Comparison of ENCODE assay signal across 33 cellular contexts in genomic region chr3:129961142-129961541, GRCh38. TPM values are rescaled to one million over a fixed set of nuclear protein-coding genes. Genes with fewer than 3 reads are reported as not detected.
DNase-seq lines count a peak whose midpoint lies in the region; ATAC-seq and TF ChIP-seq lines count a peak whose summit lies in the region.
"Had no signal": no experiment of that assay in that cellular context is flagged by ENCODE, and none has a peak within 500 bp of the region (broad histone marks: within the 10 kb centered on the region; RNA-seq: fewer than 3 reads in every experiment).

No MANE protein-coding gene starts in this region.

- no peaks in the 10 kb centered on the region for H3K4me1 ChIP-seq in GM23338 (ENCODE audit: insufficient read depth)
- H3K4me1 ChIP-seq in colonic mucosa, result no peaks in the 10 kb centered on the region
- H3K4me1 ChIP-seq in psoas muscle, result no peaks in the 10 kb centered on the region
- no peaks in the 10 kb centered on the region for H3K4me1 ChIP-seq in thyroid gland
- H3K4me1 ChIP-seq: A549, BE2C had no signal

- H3K4me3 Mint-ChIP-seq in GM23338, result no peak overlapping the region
- H3K4me3 Mint-ChIP-seq: activated naive CD4-positive, alpha-beta T cell treated with anti-CD3 and anti-CD28 coated beads, Interleukin-2, amount 50 U/mL, for 24 hours; CD8-positive, alpha-beta T cell; immature natural killer cell; nephron; stimulated activated naive B cell treated with anti-CD40 and anti-IgM and Interleukin-4, amounts not matched to agents 10 μg/mL and 1 μg/mL and 100 μg/mL, for 72 hours had no signal

- no peak for TF ChIP-seq POLR2A in thyroid gland (IDR thresholded peaks at IDR 0.05)

- no peak overlapping the region for H2AFZ ChIP-seq in GM23338

- H3K9me2 ChIP-seq in GM23338 (ENCODE audit: insufficient read depth), result no peaks in the 10 kb centered on the region

- no peak overlapping the region for H3K4me3 ChIP-seq in AG10803 (ENCODE audit: low read length)
- no peak overlapping the region for H3K4me3 ChIP-seq in GM23338
- no peak overlapping the region for H3K4me3 ChIP-seq in colonic mucosa
- no peak overlapping the region for H3K4me3 ChIP-seq in psoas muscle
- no peak overlapping the region for H3K4me3 ChIP-seq in thyroid gland (replicated peaks in 1 of 3)
- H3K4me3 ChIP-seq: A549, ovary, skin epidermis had no signal

- H3K4me2 ChIP-seq in GM23338, result no peak overlapping the region
- H3K4me2 ChIP-seq: A549 had no signal

- H3K27me3 ChIP-seq in GM23338 (ENCODE audit: insufficient read depth) (peaks cover 11% of the 10 kb centered on the region; the same call in 1 of the 2 replicates), colonic mucosa (no peaks in the 10 kb centered on the region), psoas muscle (ENCODE audit: insufficient read depth in 3 of 3, low read length in 2 of 3) (peaks cover 0 to 3% (median 0%) of the 10 kb centered on the region in 3 donors), thyroid gland (no peaks in the 10 kb centered on the region)
- H3K27me3 ChIP-seq: BE2C, ovary had no signal

- H3F3A ChIP-seq in GM23338 (replicated peaks; ENCODE audit: low read depth), result no peaks in the 10 kb centered on the region

- H3K27ac ChIP-seq in GM23338 (ENCODE audit: low read depth) (no peak overlapping the region), colonic mucosa (no peak overlapping the region), psoas muscle (no peak overlapping the region), thyroid gland (no peak overlapping the region)
- H3K27ac ChIP-seq: A549, brain microvascular endothelial cell, ovary, skin epidermis had no signal

- no peaks in the 10 kb centered on the region; the same call in 1 of the 2 replicates for H4K20me1 ChIP-seq in GM23338 (replicated peaks; ENCODE audit: insufficient read depth)

- H3K36me3 ChIP-seq in GM23338 (ENCODE audit: insufficient read depth) (no peaks in the 10 kb centered on the region), colonic mucosa (no peaks in the 10 kb centered on the region), psoas muscle (ENCODE audit: insufficient read depth in 1 of 2, low read depth in 1 of 2) (no peaks in the 10 kb centered on the region), thyroid gland (no peaks in the 10 kb centered on the region)
- H3K36me3 ChIP-seq: BE2C, brain microvascular endothelial cell, ovary had no signal

- peak; percentile 23 for DNase-seq in AG10803 (ENCODE audit: low read depth)
- peak; percentile 7 for DNase-seq in GM23338 (ENCODE audit: low spot score)
- peak; percentile 53 for DNase-seq in NOMO-1 treated with dmso at 0.1 percent for 144 hours (lab: John Stamatoyannopoulos, UW; ENCODE audit: unreplicated experiment)
- peak; percentile 57 for DNase-seq in left kidney (ENCODE audit: low read depth, low spot score)
- no peak for DNase-seq in colonic mucosa
- no peak for DNase-seq in psoas muscle
- DNase-seq in thyroid gland, result no peak
- no peak for DNase-seq in stimulated activated CD4-positive, alpha-beta T cell treated with anti-CD3 and anti-CD28 coated beads, Interleukin-1b, Interleukin-23, amount 100 ng/mL, for 48 hours
- DNase-seq: activated CD4-positive, alpha-beta T cell treated with anti-CD3 and anti-CD28 coated beads for 48 hours; amygdala; BE2C; brain microvascular endothelial cell; CD8-positive, alpha-beta T cell; immature natural killer cell; left cardiac atrium; mammary epithelial cell; NCI-H1105 treated with DMSO at 0.1 percent for 48 hours; NCI-H187 treated with DMSO at 0.1 percent for 48 hours; NCI-H526; ovary; retina; SIG-M5; stimulated activated naive B cell treated with anti-CD40 and anti-IgM and Interleukin-4, amounts not matched to agents 10 μg/mL and 1 μg/mL and 100 μg/mL, for 72 hours; T1000 had no signal

- peaks cover 13% of the 10 kb centered on the region for H3K27me3 Mint-ChIP-seq in GM23338 (ENCODE audit: insufficient read depth, low read depth, poor library complexity)
- H3K27me3 Mint-ChIP-seq: activated naive CD4-positive, alpha-beta T cell treated with anti-CD3 and anti-CD28 coated beads, Interleukin-2, amount 50 U/mL, for 24 hours had no signal

- H3K9me3 Mint-ChIP-seq in GM23338, result no peaks in the 10 kb centered on the region; the same call in 2 of the 3 replicates
- H3K9me3 Mint-ChIP-seq: activated naive CD4-positive, alpha-beta T cell treated with anti-CD3 and anti-CD28 coated beads, Interleukin-2, amount 50 U/mL, for 24 hours; activated T-helper 2 cell treated with anti-CD3 and anti-CD28 coated beads, Interferon-gamma antibody, Interleukin-2, Interleukin-4, amounts not matched to agents 10 μg/mL and 5 μg/mL and 100 μg/mL, durations not matched to agents 14 hours and 24 hours and 36 hours; CD8-positive, alpha-beta T cell; immature natural killer cell; nephron; stimulated activated naive B cell treated with anti-CD40 and anti-IgM and Interleukin-4, amounts not matched to agents 10 μg/mL and 1 μg/mL and 100 μg/mL, for 72 hours had no signal

- ATAC-seq in GM23338 (no peak), psoas muscle (no peak)
- ATAC-seq: CD8-positive, alpha-beta T cell; HepG2; left cardiac atrium; stimulated activated naive B cell treated with anti-CD40 and anti-IgM and Interleukin-4, amounts not matched to agents 10 μg/mL and 1 μg/mL and 100 μg/mL, for 72 hours had no signal

- WGBS in psoas muscle, 3 donors, result 35 to 51% (median 37%) methylated on average over 5 of the region's 5 CpGs
- WGBS in thyroid gland, 2 donors, result 48 to 61% methylated on average over 4 to 5 of the region's 5 CpGs

- H3K9me3 ChIP-seq in colonic mucosa (no peaks in the 10 kb centered on the region), psoas muscle (no peaks in the 10 kb centered on the region), thyroid gland (no peaks in the 10 kb centered on the region)
- H3K9me3 ChIP-seq: A549, BE2C, ovary had no signal

- intact Hi-C loops in colonic mucosa (cut with DNase I) (no loop called here), psoas muscle (cut with DNase I) (no loop called here), thyroid gland (cut with DNase I) (no loop called here)

- H3K9ac ChIP-seq in colonic mucosa (ENCODE audit: low read depth in 2 of 2, low read length in 2 of 2), result no peak overlapping the region

- H3K4me1 Mint-ChIP-seq in GM23338, result peaks cover 2% of the 10 kb centered on the region; the same call in 2 of the 3 replicates
- H3K4me1 Mint-ChIP-seq: activated naive CD4-positive, alpha-beta T cell treated with anti-CD3 and anti-CD28 coated beads, Interleukin-2, amount 50 U/mL, for 24 hours; immature natural killer cell; nephron; stimulated activated naive B cell treated with anti-CD40 and anti-IgM and Interleukin-4, amounts not matched to agents 10 μg/mL and 1 μg/mL and 100 μg/mL, for 72 hours had no signal

- no peaks in the 10 kb centered on the region for H3K36me3 Mint-ChIP-seq in GM23338 (ENCODE audit: low read depth)
- H3K36me3 Mint-ChIP-seq: activated naive CD4-positive, alpha-beta T cell treated with anti-CD3 and anti-CD28 coated beads, Interleukin-2, amount 50 U/mL, for 24 hours; CD8-positive, alpha-beta T cell; immature natural killer cell; stimulated activated naive B cell treated with anti-CD40 and anti-IgM and Interleukin-4, amounts not matched to agents 10 μg/mL and 1 μg/mL and 100 μg/mL, for 72 hours had no signal

- H3K27ac Mint-ChIP-seq in GM23338, result no peak overlapping the region
- H3K27ac Mint-ChIP-seq: activated naive CD4-positive, alpha-beta T cell treated with anti-CD3 and anti-CD28 coated beads, Interleukin-2, amount 50 U/mL, for 24 hours; activated T-helper 2 cell treated with anti-CD3 and anti-CD28 coated beads, Interferon-gamma antibody, Interleukin-2, Interleukin-4, amounts not matched to agents 10 μg/mL and 5 μg/mL and 100 μg/mL, durations not matched to agents 14 hours and 24 hours and 36 hours; CD8-positive, alpha-beta T cell; immature natural killer cell; nephron; stimulated activated naive B cell treated with anti-CD40 and anti-IgM and Interleukin-4, amounts not matched to agents 10 μg/mL and 1 μg/mL and 100 μg/mL, for 72 hours had no signal

- no peaks in the 10 kb centered on the region for H3K79me2 ChIP-seq in GM23338 (replicated peaks; ENCODE audit: insufficient read depth)

- TF ChIP-seq CTCF in AG10803 (conservative IDR thresholded peaks at IDR 0.05; ENCODE audit: low read length) (no peak), GM23338 (conservative IDR thresholded peaks at IDR 0.05; ENCODE audit: low read depth in 2 of 2) (no peak), colonic mucosa (IDR thresholded peaks at IDR 0.05) (no peak), psoas muscle (IDR thresholded peaks at IDR 0.05) (no peak), thyroid gland (IDR thresholded peaks at IDR 0.05) (no peak)

TF ChIP-seq in GM23338, 12 proteins besides CTCF, POLR2A, EP300 and RAD21 (continues in another document):
- no peak for TF ChIP-seq ZNF114 (CRISPR knock-in tag; IDR thresholded peaks at IDR 0.05)
- no peak for TF ChIP-seq NANOG (IDR thresholded peaks at IDR 0.05; ENCODE audit: borderline replicate concordance)
- no peak for TF ChIP-seq REST (IDR thresholded peaks at IDR 0.05; ENCODE audit: unreplicated experiment)
- no peak for TF ChIP-seq EZH2 (IDR thresholded peaks at IDR 0.05; ENCODE audit: low read depth, unreplicated experiment)

RNA-seq across cellular contexts. Expression of gene TRH, which starts 13.4 kb away (rescaled TPM):
- total RNA-seq in GM23338 (2014; rRNA removed; shearing (Covaris generic)), result 0.28 TPM in 1 of 2 replicates, not detected in the other
- 0.10 TPM in 1 of 2 replicates, not detected in the other for polyA plus RNA-seq in GM23338 (2016; fragmentation: Nextera tagmentation; extraction: Ambion mirVana)
- not detected for total RNA-seq in colonic mucosa
- total RNA-seq in psoas muscle, result not detected
- not detected for polyA plus RNA-seq in psoas muscle
- total RNA-seq in thyroid gland, result under 1 TPM in 1 of 4 donors, not detected in 3; 0.22 TPM
- total RNA-seq: activated T-helper 2 cell treated with anti-CD3 and anti-CD28 coated beads, Interferon-gamma antibody, Interleukin-2, Interleukin-4, amounts not matched to agents 10 μg/mL and 5 μg/mL and 100 μg/mL, durations not matched to agents 14 hours and 24 hours and 36 hours; CD8-positive, alpha-beta T cell; chondrocyte; endothelial cell of umbilical vein; HepG2; left cardiac atrium; LHCN-M2; mammary epithelial cell had no signal
- polyA plus RNA-seq: A549, endothelial cell of umbilical vein, HepG2, immature natural killer cell, mammary epithelial cell had no signal

Comparison
In these comparisons a context has a peak if more than half of its experiments do, and no peak if none do; other contexts are left out.
1. DNase-seq: peak in AG10803 (single experiment), GM23338 (single experiment), NOMO-1 treated with dmso at 0.1 percent for 144 hours (single experiment) and left kidney (single experiment); none in colonic mucosa (single experiment), psoas muscle (0 of 2), thyroid gland (0 of 2) and stimulated activated CD4-positive, alpha-beta T cell treated with anti-CD3 and anti-CD28 coated beads, Interleukin-1b, Interleukin-23, amount 100 ng/mL, for 48 hours (single experiment).